Comparison of ENCODE assay signal across 9 cellular contexts in the genomic region with DNA sequence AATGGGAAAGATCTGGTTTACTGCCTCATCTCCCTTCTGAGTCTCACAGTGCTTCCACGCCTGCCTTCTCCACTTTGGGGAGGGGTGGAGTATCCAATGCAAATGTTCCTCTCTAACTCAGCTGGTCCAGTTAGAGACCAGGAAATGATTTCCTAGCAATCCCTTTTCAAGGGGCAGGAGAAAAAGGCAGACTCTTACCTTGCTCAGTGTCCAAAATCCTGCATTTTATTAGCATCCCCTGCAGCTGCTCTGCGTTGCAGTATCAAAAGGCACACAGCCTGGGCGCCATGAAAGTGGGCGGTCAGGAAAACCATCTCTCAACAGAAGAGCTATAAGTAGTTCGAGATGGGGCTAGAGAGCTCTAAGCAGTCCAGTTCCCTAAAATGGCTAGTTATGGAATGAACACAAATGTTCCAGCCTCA.
DNase-seq lines count a peak whose midpoint lies in the region; ATAC-seq and TF ChIP-seq lines count a peak whose summit lies in the region.
"Had no signal": no experiment of that assay in that cellular context is flagged by ENCODE, and none has a peak within 500 bp of the region (broad histone marks: within the 10 kb centered on the region; RNA-seq: fewer than 3 reads in every experiment).

No MANE protein-coding gene starts in this region.

- H3K36me3 ChIP-seq in DND-41 (ENCODE audit: insufficient read depth, low read length), result no peaks in the 10 kb centered on the region
- H3K36me3 ChIP-seq in cardiac muscle cell, result no peaks in the 10 kb centered on the region
- H3K36me3 ChIP-seq in rectal smooth muscle tissue (ENCODE audit: control insufficient read depth, insufficient read depth, low read length), result no peaks in the 10 kb centered on the region

- H3K27ac ChIP-seq in DND-41 (ENCODE audit: low read length) (peak overlapping the region; percentile 92), cardiac muscle cell (peak overlapping the region; percentile 94), rectal smooth muscle tissue (ENCODE audit: low read depth, low read length) (peak overlapping the region; percentile 81)

- H3K79me2 ChIP-seq in DND-41 (ENCODE audit: insufficient read depth, low read length), result peaks cover 43% of the 10 kb centered on the region

- H3K9ac ChIP-seq in DND-41 (ENCODE audit: low read depth, low read length) (0 out of 2 replicates have a peak overlapping the region, but pooled peaks have one; percentile 15), rectal smooth muscle tissue (ENCODE audit: low read length) (no peak overlapping the region)

- ATAC-seq in DND-41 (ENCODE audit: insufficient read depth, low read depth) (no peak), esophagus mucosa (no peak), HG03457 (IDR thresholded peaks at IDR 0.05; ENCODE audit: unreplicated experiment) (no peak)

- TF ChIP-seq CTCF in DND-41 (IDR thresholded peaks at IDR 0.05; ENCODE audit: borderline replicate concordance, extremely low read depth, low read length, poor library complexity, severe bottlenecking), result no peak
- no peak for TF ChIP-seq CTCF in cardiac muscle cell (IDR thresholded peaks at IDR 0.05; ENCODE audit: low read depth, low read length)

- peaks cover 51% of the 10 kb centered on the region for H3K4me1 ChIP-seq in DND-41 (ENCODE audit: insufficient read depth, low read length)
- H3K4me1 ChIP-seq in cardiac muscle cell (ENCODE audit: low read depth), result peaks cover 100% of the 10 kb centered on the region
- peaks cover 24% of the 10 kb centered on the region for H3K4me1 ChIP-seq in rectal smooth muscle tissue (ENCODE audit: control insufficient read depth, insufficient read depth, low read length)

- H3K27me3 ChIP-seq in DND-41 (ENCODE audit: insufficient read depth, low read length, poor library complexity), result no peaks in the 10 kb centered on the region
- H3K27me3 ChIP-seq in cardiac muscle cell, result no peaks in the 10 kb centered on the region
- no peaks in the 10 kb centered on the region for H3K27me3 ChIP-seq in rectal smooth muscle tissue (ENCODE audit: control insufficient read depth, insufficient read depth, low read length)

- H3K4me2 ChIP-seq in DND-41 (ENCODE audit: insufficient read depth, low read length), result peak overlapping the region; percentile 84

- H3K9me3 ChIP-seq in DND-41 (ENCODE audit: insufficient read depth, low read length, severe bottlenecking), result no peaks in the 10 kb centered on the region
- no peaks in the 10 kb centered on the region for H3K9me3 ChIP-seq in cardiac muscle cell (ENCODE audit: low read depth)

- H2AFZ ChIP-seq in DND-41 (ENCODE audit: low read depth, low read length), result no peak overlapping the region

- no peak for DNase-seq in DND-41
- peak; percentile 40 to 76 for DNase-seq in SHP77 (lab: John Stamatoyannopoulos, UW)
- peak in 1 of 2 donors; percentile 61 for DNase-seq in cardiac muscle cell (ENCODE audit: low read depth in 1 of 2, low spot score in 1 of 2)
- DNase-seq in GM19240 (ENCODE audit: insufficient read length, low spot score), result no peak
- no peak for DNase-seq in NCI-H2029 (lab: John Stamatoyannopoulos, UW)
- DNase-seq: cerebellar nuclear complex had no signal

- H3K4me3 ChIP-seq in DND-41 (ENCODE audit: low read depth in 1 of 2, low read length in 2 of 2) (0 out of 4 replicates have a peak overlapping the region, but pooled peaks of 1 of the 2 experiments have one; percentile 67), cardiac muscle cell (peak overlapping the region; percentile 6), rectal smooth muscle tissue (ENCODE audit: low read length) (peak overlapping the region; percentile 51)

- H4K20me1 ChIP-seq in DND-41 (ENCODE audit: insufficient read depth, low read length), result no peaks in the 10 kb centered on the region

Comparison
In these comparisons a context has a peak if more than half of its experiments do, and no peak if none do; other contexts are left out.
1. DNase-seq: peak in SHP77 (2 of 2); none in DND-41 (single experiment), GM19240 (single experiment) and NCI-H2029 (single experiment).
2. Peak in every context shown above with its lines, with median percentiles within 50 percentile points of each other: H3K27ac ChIP-seq.